In genomic region chr4:184355111-184355604, GRCh38 we compare ENCODE assay signal across 1 cellular context.
TF ChIP-seq lines count a peak whose summit lies in the region.

No MANE protein-coding gene starts in this region.

TF ChIP-seq in K562, 482 proteins besides CTCF, POLR2A, EP300 and RAD21 (continued from another document):
- TF ChIP-seq ZNF318 (IDR thresholded peaks at IDR 0.05; ENCODE audit: borderline replicate concordance in 1 of 2, low read depth in 1 of 2) (peak in 1 of 2 experiments; percentile 49; a peak in 1 of 4 replicates), NR4A1 (CRISPR knock-in tag; IDR thresholded peaks at IDR 0.05) (0 out of 2 replicates have a peak, but pooled peaks have one; percentile 26), NR4A1 (tag; IDR thresholded peaks at IDR 0.05) (no peak), ELF1 (tag; IDR thresholded peaks at IDR 0.05) (peak; percentile 88), MAFK (IDR thresholded peaks at IDR 0.05; ENCODE audit: low read length) (0 out of 2 replicates have a peak, but pooled peaks have one; percentile 32), ELF4 (CRISPR knock-in tag; IDR thresholded peaks at IDR 0.05) (peak; percentile 93; the same call in 1 of the 2 replicates), HMG20A (CRISPR knock-in tag; conservative IDR thresholded peaks at IDR 0.05) (no peak), SP1 (CRISPR knock-in tag; IDR thresholded peaks at IDR 0.05) (peak; percentile 49; the same call in 1 of the 2 replicates), MAFF (IDR thresholded peaks at IDR 0.05; ENCODE audit: low read length) (peak; percentile 39; the same call in 1 of the 2 replicates), HDAC1 (IDR thresholded peaks at IDR 0.05) (peak in 1 of 2 experiments; percentile 61; a peak in 2 of 4 replicates), SLC30A9 (CRISPR knock-in tag; IDR thresholded peaks at IDR 0.05) (no peak), CBX8 (IDR thresholded peaks at IDR 0.05; ENCODE audit: borderline replicate concordance, extremely low read depth, low read depth, low read length, poor library complexity, severe bottlenecking) (no peak), JUND (IDR thresholded peaks at IDR 0.05; ENCODE audit: borderline replicate concordance, low read depth, low read length) (peak; percentile 74), JUND (tag; IDR thresholded peaks at IDR 0.05; ENCODE audit: borderline replicate concordance, low read depth, low read length) (peak; percentile 76; the same call in 2 of the 3 replicates), GABPB1 (CRISPR knock-in tag; IDR thresholded peaks at IDR 0.05) (peak; percentile 73; the same call in 1 of the 2 replicates), ZNF449 (CRISPR knock-in tag; IDR thresholded peaks at IDR 0.05) (no peak), TOE1 (IDR thresholded peaks at IDR 0.05; ENCODE audit: borderline replicate concordance) (no peak), TOE1 (CRISPR knock-in tag; IDR thresholded peaks at IDR 0.05; ENCODE audit: borderline replicate concordance, low read depth) (no peak), ETV6 (IDR thresholded peaks at IDR 0.05; ENCODE audit: borderline replicate concordance in 1 of 2, low read depth in 2 of 2, low read length in 1 of 2) (peak; percentile 93 to 98), ETV6 (CRISPR knock-in tag; IDR thresholded peaks at IDR 0.05; ENCODE audit: borderline replicate concordance) (no peak), ZNF175 (CRISPR knock-in tag; IDR thresholded peaks at IDR 0.05; ENCODE audit: low read depth) (peak; percentile 49; the same call in 1 of the 2 replicates), MYC (IDR thresholded peaks at IDR 0.05; ENCODE audit: low read depth, low read length) (peak; percentile 74), MYC (CRISPR knock-in tag; IDR thresholded peaks at IDR 0.05; ENCODE audit: borderline replicate concordance, low read depth) (no peak), TCF3 (CRISPR knock-in tag; IDR thresholded peaks at IDR 0.05) (peak; percentile 36; the same call in 1 of the 2 replicates), HNRNPLL (IDR thresholded peaks at IDR 0.05; ENCODE audit: low read depth, low read length, poor library complexity, severe bottlenecking) (no peak)
- TF ChIP-seq, protein P1, sequence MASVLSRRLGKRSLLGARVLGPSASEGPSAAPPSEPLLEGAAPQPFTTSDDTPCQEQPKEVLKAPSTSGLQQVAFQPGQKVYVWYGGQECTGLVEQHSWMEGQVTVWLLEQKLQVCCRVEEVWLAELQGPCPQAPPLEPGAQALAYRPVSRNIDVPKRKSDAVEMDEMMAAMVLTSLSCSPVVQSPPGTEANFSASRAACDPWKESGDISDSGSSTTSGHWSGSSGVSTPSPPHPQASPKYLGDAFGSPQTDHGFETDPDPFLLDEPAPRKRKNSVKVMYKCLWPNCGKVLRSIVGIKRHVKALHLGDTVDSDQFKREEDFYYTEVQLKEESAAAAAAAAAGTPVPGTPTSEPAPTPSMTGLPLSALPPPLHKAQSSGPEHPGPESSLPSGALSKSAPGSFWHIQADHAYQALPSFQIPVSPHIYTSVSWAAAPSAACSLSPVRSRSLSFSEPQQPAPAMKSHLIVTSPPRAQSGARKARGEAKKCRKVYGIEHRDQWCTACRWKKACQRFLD (CRISPR knock-in tag; IDR thresholded peaks at IDR 0.05): peak; percentile 81; the same call in 1 of the 2 replicates
- TF ChIP-seq, protein P2, sequence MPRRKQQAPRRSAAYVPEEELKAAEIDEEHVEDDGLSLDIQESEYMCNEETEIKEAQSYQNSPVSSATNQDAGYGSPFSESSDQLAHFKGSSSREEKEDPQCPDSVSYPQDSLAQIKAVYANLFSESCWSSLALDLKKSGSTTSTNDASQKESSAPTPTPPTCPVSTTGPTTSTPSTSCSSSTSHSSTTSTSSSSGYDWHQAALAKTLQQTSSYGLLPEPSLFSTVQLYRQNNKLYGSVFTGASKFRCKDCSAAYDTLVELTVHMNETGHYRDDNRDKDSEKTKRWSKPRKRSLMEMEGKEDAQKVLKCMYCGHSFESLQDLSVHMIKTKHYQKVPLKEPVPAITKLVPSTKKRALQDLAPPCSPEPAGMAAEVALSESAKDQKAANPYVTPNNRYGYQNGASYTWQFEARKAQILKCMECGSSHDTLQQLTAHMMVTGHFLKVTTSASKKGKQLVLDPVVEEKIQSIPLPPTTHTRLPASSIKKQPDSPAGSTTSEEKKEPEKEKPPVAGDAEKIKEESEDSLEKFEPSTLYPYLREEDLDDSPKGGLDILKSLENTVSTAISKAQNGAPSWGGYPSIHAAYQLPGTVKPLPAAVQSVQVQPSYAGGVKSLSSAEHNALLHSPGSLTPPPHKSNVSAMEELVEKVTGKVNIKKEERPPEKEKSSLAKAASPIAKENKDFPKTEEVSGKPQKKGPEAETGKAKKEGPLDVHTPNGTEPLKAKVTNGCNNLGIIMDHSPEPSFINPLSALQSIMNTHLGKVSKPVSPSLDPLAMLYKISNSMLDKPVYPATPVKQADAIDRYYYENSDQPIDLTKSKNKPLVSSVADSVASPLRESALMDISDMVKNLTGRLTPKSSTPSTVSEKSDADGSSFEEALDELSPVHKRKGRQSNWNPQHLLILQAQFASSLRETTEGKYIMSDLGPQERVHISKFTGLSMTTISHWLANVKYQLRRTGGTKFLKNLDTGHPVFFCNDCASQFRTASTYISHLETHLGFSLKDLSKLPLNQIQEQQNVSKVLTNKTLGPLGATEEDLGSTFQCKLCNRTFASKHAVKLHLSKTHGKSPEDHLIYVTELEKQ (CRISPR knock-in tag; IDR thresholded peaks at IDR 0.05): no peak
